ENCODE assay signal across 9 cellular contexts in genomic region chr14:34018125-34018524, GRCh38.
DNase-seq lines count a peak whose midpoint lies in the region; ATAC-seq and TF ChIP-seq lines count a peak whose summit lies in the region.
"Had no signal": no experiment of that assay in that cellular context is flagged by ENCODE, and none has a peak within 500 bp of the region (broad histone marks: within the 10 kb centered on the region; RNA-seq: fewer than 3 reads in every experiment).

No MANE protein-coding gene starts in this region.

- no peaks in the 10 kb centered on the region for H3K27me3 Mint-ChIP-seq in CD8-positive, alpha-beta T cell (ENCODE audit: low read depth)
- H3K27me3 Mint-ChIP-seq in activated T-helper 2 cell treated with anti-CD3 and anti-CD28 coated beads, Interferon-gamma antibody, Interleukin-2, Interleukin-4, amounts not matched to agents 10 μg/mL and 5 μg/mL and 100 μg/mL, durations not matched to agents 14 hours and 24 hours and 36 hours (ENCODE audit: low read depth): no peaks in the 10 kb centered on the region
- H3K27me3 Mint-ChIP-seq in naive thymus-derived CD8-positive, alpha-beta T cell: no peaks in the 10 kb centered on the region

- H3K27ac Mint-ChIP-seq in CD8-positive, alpha-beta T cell: peak overlapping the region; percentile 89
- H3K27ac Mint-ChIP-seq in activated T-helper 2 cell treated with anti-CD3 and anti-CD28 coated beads, Interferon-gamma antibody, Interleukin-2, Interleukin-4, amounts not matched to agents 10 μg/mL and 5 μg/mL and 100 μg/mL, durations not matched to agents 14 hours and 24 hours and 36 hours: peak overlapping the region; percentile 93
- peak overlapping the region; percentile 38 to 99 (median 94) for H3K27ac Mint-ChIP-seq in naive thymus-derived CD8-positive, alpha-beta T cell

- peak overlapping the region; percentile 30 for H3K4me3 ChIP-seq in CD8-positive, alpha-beta T cell (ENCODE audit: low read depth, low read length)
- H3K4me3 ChIP-seq in mucosa of descending colon (no peak overlapping the region), tibial artery (peak overlapping the region in 1 of 2 donors; percentile 14), stomach (peak overlapping the region in 2 of 4 donors; percentile 6 to 11)

- intact Hi-C loops in CD8-positive, alpha-beta T cell (cut with DNase I, micrococcal nuclease): no loop called here
- intact Hi-C loops in activated T-helper 2 cell treated with anti-CD3 and anti-CD28 coated beads, Interferon-gamma antibody, Interleukin-2, Interleukin-4, amounts not matched to agents 10 μg/mL and 5 μg/mL and 100 μg/mL, durations not matched to agents 14 hours and 24 hours and 36 hours (cut with micrococcal nuclease): loop anchor here (1.0 to 10.0 kb wide), 7 partner anchors 25 to 185 kb away; partner anchors contain the start of gene EGLN3
- intact Hi-C loops in mucosa of descending colon (cut with DNase I, micrococcal nuclease): no loop called here
- intact Hi-C loops in tibial artery (cut with DNase I; ENCODE audit: low total_unique reads): no loop called here
- intact Hi-C loops in stomach (cut with DNase I; ENCODE audit: low total_unique reads): no loop called here

- TF ChIP-seq POLR2A in stomach (IDR thresholded peaks at IDR 0.05): no peak

- no peak for DNase-seq in CD8-positive, alpha-beta T cell
- no peak for DNase-seq in activated T-helper 2 cell treated with anti-CD3 and anti-CD28 coated beads, Interferon-gamma antibody, Interleukin-2, Interleukin-4, amounts not matched to agents 10 μg/mL and 5 μg/mL and 100 μg/mL, durations not matched to agents 14 hours and 24 hours and 36 hours (ENCODE audit: low spot score)
- DNase-seq in naive thymus-derived CD8-positive, alpha-beta T cell: peak in 2 of 10 donors; percentile 3 to 14
- no peak for DNase-seq in mucosa of descending colon
- no peak for DNase-seq in tibial artery
- DNase-seq in stomach: no peak
- no peak for DNase-seq in SIG-M5 (lab: John Stamatoyannopoulos, UW)
- DNase-seq: hippocampal formation had no signal

- CTCF ChIA-PET in CD8-positive, alpha-beta T cell (lab: Charles Lee): no interaction called here

- WGBS in stomach, 5 donors: 77 to 84% (median 80%) methylated on average over 5 of the region's 5 CpGs

- TF ChIP-seq EP300 in stomach (IDR thresholded peaks at IDR 0.05): no peak

- H3K36me3 ChIP-seq in CD8-positive, alpha-beta T cell (ENCODE audit: insufficient read depth, low read length): no peaks in the 10 kb centered on the region
- no peaks in the 10 kb centered on the region for H3K36me3 ChIP-seq in mucosa of descending colon (ENCODE audit: low read depth)
- no peaks in the 10 kb centered on the region for H3K36me3 ChIP-seq in tibial artery
- no peaks in the 10 kb centered on the region for H3K36me3 ChIP-seq in stomach

- no peaks in the 10 kb centered on the region for H3K9me3 ChIP-seq in CD8-positive, alpha-beta T cell (ENCODE audit: low read length)
- H3K9me3 ChIP-seq in mucosa of descending colon (no peaks in the 10 kb centered on the region), tibial artery (no peaks in the 10 kb centered on the region), stomach (no peaks in the 10 kb centered on the region)

- peak overlapping the region; percentile 47 for H3K27ac ChIP-seq in CD8-positive, alpha-beta T cell (ENCODE audit: low read depth, low read length)
- H3K27ac ChIP-seq in tibial artery: no peak overlapping the region
- H3K27ac ChIP-seq in stomach: no peak overlapping the region

- H3K4me1 ChIP-seq in CD8-positive, alpha-beta T cell (ENCODE audit: insufficient read depth, low read length): no peaks in the 10 kb centered on the region
- no peaks in the 10 kb centered on the region for H3K4me1 ChIP-seq in mucosa of descending colon (ENCODE audit: low read depth)
- peaks cover 0 to 10% (median 0%) of the 10 kb centered on the region in 4 donors for H3K4me1 ChIP-seq in tibial artery
- H3K4me1 ChIP-seq in stomach: peaks cover 0 to 23% (median 12%) of the 10 kb centered on the region in 4 donors

- peak overlapping the region; percentile 84 for H3K4me3 Mint-ChIP-seq in CD8-positive, alpha-beta T cell
- H3K4me3 Mint-ChIP-seq in activated T-helper 2 cell treated with anti-CD3 and anti-CD28 coated beads, Interferon-gamma antibody, Interleukin-2, Interleukin-4, amounts not matched to agents 10 μg/mL and 5 μg/mL and 100 μg/mL, durations not matched to agents 14 hours and 24 hours and 36 hours (ENCODE audit: low read depth): peak overlapping the region; percentile 82
- H3K4me3 Mint-ChIP-seq in naive thymus-derived CD8-positive, alpha-beta T cell: peak overlapping the region; percentile 76 to 95 (median 88)

- peaks cover 20% of the 10 kb centered on the region for H3K4me1 Mint-ChIP-seq in CD8-positive, alpha-beta T cell (ENCODE audit: low read depth)
- peaks cover 39% of the 10 kb centered on the region for H3K4me1 Mint-ChIP-seq in activated T-helper 2 cell treated with anti-CD3 and anti-CD28 coated beads, Interferon-gamma antibody, Interleukin-2, Interleukin-4, amounts not matched to agents 10 μg/mL and 5 μg/mL and 100 μg/mL, durations not matched to agents 14 hours and 24 hours and 36 hours (ENCODE audit: low read depth)
- peaks cover 4 to 42% (median 28%) of the 10 kb centered on the region in 4 donors for H3K4me1 Mint-ChIP-seq in naive thymus-derived CD8-positive, alpha-beta T cell

- no peak for TF ChIP-seq CTCF in CD8-positive, alpha-beta T cell (IDR thresholded peaks at IDR 0.05)
- TF ChIP-seq CTCF in mucosa of descending colon (IDR thresholded peaks at IDR 0.05) (no peak), tibial artery (IDR thresholded peaks at IDR 0.05) (no peak), stomach (IDR thresholded peaks at IDR 0.05) (no peak)

- no peaks in the 10 kb centered on the region for H3K9me3 Mint-ChIP-seq in CD8-positive, alpha-beta T cell
- no peaks in the 10 kb centered on the region for H3K9me3 Mint-ChIP-seq in activated T-helper 2 cell treated with anti-CD3 and anti-CD28 coated beads, Interferon-gamma antibody, Interleukin-2, Interleukin-4, amounts not matched to agents 10 μg/mL and 5 μg/mL and 100 μg/mL, durations not matched to agents 14 hours and 24 hours and 36 hours
- H3K9me3 Mint-ChIP-seq in naive thymus-derived CD8-positive, alpha-beta T cell: no peaks in the 10 kb centered on the region

- POLR2A ChIA-PET in CD8-positive, alpha-beta T cell (lab: Charles Lee): interaction anchor here (2.0 kb wide), 1 partner anchor 29 kb away, joined by 4 read pairs; no protein-coding TSS in a partner anchor
- POLR2A ChIA-PET in naive thymus-derived CD8-positive, alpha-beta T cell (lab: Charles Lee): no interaction called here

- no peaks in the 10 kb centered on the region for H3K27me3 ChIP-seq in CD8-positive, alpha-beta T cell (ENCODE audit: insufficient read depth, low read length)
- no peaks in the 10 kb centered on the region for H3K27me3 ChIP-seq in tibial artery
- H3K27me3 ChIP-seq in stomach: no peaks in the 10 kb centered on the region

- peak; percentile 23 for ATAC-seq in CD8-positive, alpha-beta T cell
- ATAC-seq in GM21786 (IDR thresholded peaks at IDR 0.05; ENCODE audit: unreplicated experiment) (peak; percentile 8), mucosa of descending colon (no peak)
- peak; percentile 47 to 53 for ATAC-seq in naive thymus-derived CD8-positive, alpha-beta T cell

- no peaks in the 10 kb centered on the region for H3K36me3 Mint-ChIP-seq in CD8-positive, alpha-beta T cell
- H3K36me3 Mint-ChIP-seq in activated T-helper 2 cell treated with anti-CD3 and anti-CD28 coated beads, Interferon-gamma antibody, Interleukin-2, Interleukin-4, amounts not matched to agents 10 μg/mL and 5 μg/mL and 100 μg/mL, durations not matched to agents 14 hours and 24 hours and 36 hours (ENCODE audit: low read depth): peaks cover 6% of the 10 kb centered on the region
- no peaks in the 10 kb centered on the region for H3K36me3 Mint-ChIP-seq in naive thymus-derived CD8-positive, alpha-beta T cell
